Comparison of ENCODE assay signal across 9 cellular contexts in the genomic region with DNA sequence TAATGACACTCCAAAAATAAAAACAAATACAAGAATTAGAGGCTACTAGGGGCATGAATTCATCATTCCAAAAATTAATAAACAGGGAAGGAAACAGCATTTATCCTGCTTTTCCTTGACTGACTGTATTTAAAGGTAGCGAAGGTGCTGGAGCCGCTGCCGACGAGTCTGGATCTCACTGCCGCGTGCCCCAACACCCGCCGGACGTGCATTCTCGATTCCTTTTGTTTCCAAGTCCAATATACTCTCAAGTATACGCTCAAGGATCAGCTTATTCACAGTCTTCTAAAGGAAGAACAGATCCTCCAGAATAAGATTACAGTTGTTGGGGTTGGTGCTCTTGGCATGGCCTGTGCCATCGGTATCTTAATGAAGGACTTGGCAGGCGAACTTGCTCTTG.
"Had no signal": no experiment of that assay in that cellular context is flagged by ENCODE, and none has a peak within 500 bp of the region (broad histone marks: within the 10 kb centered on the region; RNA-seq: fewer than 3 reads in every experiment).

No MANE protein-coding gene starts in this region.

- FAIRE-seq: HepG2 had no signal

- DNase-seq: GM23248, GOT3, H7, KG1 had no signal

- H2AFZ ChIP-seq: GM23248 had no signal

- H3K9me3 ChIP-seq: HAP-1 had no signal

- H3K4me3 ChIP-seq: GM23248, HAP-1, K562 had no signal

- H3K9ac ChIP-seq: GM23248 had no signal

- H3K27ac ChIP-seq: GM23248, HL-60 had no signal

- ATAC-seq: HCT116, HepG2, K562 had no signal

- H3K4me1 ChIP-seq: HAP-1 had no signal

- H3K36me3 ChIP-seq: HAP-1 had no signal
